Comparison of ENCODE assay signal across 25 cellular contexts in genomic region chr3:52519445-52520140, GRCh38. TPM values are rescaled to one million over a fixed set of nuclear protein-coding genes. Genes with fewer than 3 reads are reported as not detected.
A peak's percentile ranks its signal among the peaks of the same experiment; 100 is the strongest.
DNase-seq lines count a peak whose midpoint lies in the region; ATAC-seq, FAIRE-seq and TF ChIP-seq lines count a peak whose summit lies in the region.
"Had no signal": no experiment of that assay in that cellular context is flagged by ENCODE, and none has a peak within 500 bp of the region (broad histone marks: within the 10 kb centered on the region; RNA-seq: fewer than 3 reads in every experiment).

No MANE protein-coding gene starts in this region.

- BruUV-seq in HepG2 (replicated peaks; lab: Mats Ljungman, UMichigan) = no TSS peak

- no peak overlapping the region for H3K4me2 ChIP-seq in HepG2 (ENCODE audit: low read depth, low read length)

- in situ Hi-C loops in HepG2 (cut with HindIII; ENCODE audit: extremely low pct_ligation_motif_present, low pct_unique_long_range_greater_than_20kb) = no loop called here

- H3K27me3 Mint-ChIP-seq in nephron progenitor cell (ENCODE audit: low read depth, poor library complexity) = peaks cover 11% of the 10 kb centered on the region
- H3K27me3 Mint-ChIP-seq: CD4-positive, CD25-positive, alpha-beta regulatory T cell had no signal

- H3K4me3 Mint-ChIP-seq in nephron progenitor cell = no peak overlapping the region
- H3K4me3 Mint-ChIP-seq: CD4-positive, CD25-positive, alpha-beta regulatory T cell; HFFc6 had no signal

- H3K9ac ChIP-seq in HepG2 (ENCODE audit: insufficient read depth, low read depth, low read length) = no peak overlapping the region

- H4K20me1 ChIP-seq in HepG2 (ENCODE audit: insufficient read depth, low read length) = no peaks in the 10 kb centered on the region

- CTCF ChIA-PET in HepG2 (lab: Yijun Ruan, JAX; ENCODE audit: low intra/inter-chr PET ratio, low total read pairs) = no interaction called here

- H2AFZ ChIP-seq in HepG2 (ENCODE audit: low read length) = no peak overlapping the region

- H3K36me3 Mint-ChIP-seq in nephron progenitor cell (ENCODE audit: low read depth) = peaks cover 8% of the 10 kb centered on the region
- H3K36me3 Mint-ChIP-seq: CD4-positive, CD25-positive, alpha-beta regulatory T cell had no signal

- intact Hi-C loops in HepG2 (cut with micrococcal nuclease; ENCODE audit: unreplicated experiment) = no loop called here
- intact Hi-C loops in right lobe of liver (cut with DNase I) = no loop called here
- intact Hi-C loops in thyroid gland (cut with DNase I) = no loop called here

- H3K4me1 Mint-ChIP-seq in nephron progenitor cell = peaks cover 6% of the 10 kb centered on the region
- H3K4me1 Mint-ChIP-seq: CD4-positive, CD25-positive, alpha-beta regulatory T cell had no signal

- FAIRE-seq in HepG2 (lab: Jason Lieb, UNC) (no peak), bronchial epithelial cell (lab: Jason Lieb, UNC) (peak; percentile 85)
- FAIRE-seq: A204.1, GM12891 had no signal

- TF ChIP-seq CTCF in HepG2 (CRISPR knock-in tag; IDR thresholded peaks at IDR 0.05) = no peak
- no peak for TF ChIP-seq CTCF in right lobe of liver (IDR thresholded peaks at IDR 0.05)
- no peak for TF ChIP-seq CTCF in bronchial epithelial cell (IDR thresholded peaks at IDR 0.05; ENCODE audit: insufficient read depth, low read length, severe bottlenecking)
- TF ChIP-seq CTCF in nephron progenitor cell (IDR thresholded peaks at IDR 0.05) = no peak
- no peak for TF ChIP-seq CTCF in thyroid gland (IDR thresholded peaks at IDR 0.05)

- H3K4me3 ChIP-seq in HepG2 (replicated peaks in 1 of 3; ENCODE audit: insufficient read depth in 1 of 3, low read depth in 2 of 3, low read length in 3 of 3) (no peak overlapping the region), right lobe of liver (no peak overlapping the region), bronchial epithelial cell (ENCODE audit: low read depth, low read length) (no peak overlapping the region), thyroid gland (replicated peaks in 1 of 3) (no peak overlapping the region)
- H3K4me3 ChIP-seq: SJCRH30 had no signal

- H3K79me2 ChIP-seq in HepG2 (ENCODE audit: insufficient read depth, low read length) = no peaks in the 10 kb centered on the region

- H3K9me3 ChIP-seq in HepG2 (ENCODE audit: low read length) = no peaks in the 10 kb centered on the region
- no peaks in the 10 kb centered on the region for H3K9me3 ChIP-seq in right lobe of liver
- H3K9me3 ChIP-seq in thyroid gland = no peaks in the 10 kb centered on the region
- H3K9me3 ChIP-seq: BE2C, SJCRH30 had no signal

- H3K27me3 ChIP-seq in HepG2 (ENCODE audit: control insufficient read depth in 1 of 2, insufficient read depth in 2 of 2, low read length in 2 of 2) (peaks cover 13 to 37% of the 10 kb centered on the region in 2 experiments), right lobe of liver (no peaks in the 10 kb centered on the region), bronchial epithelial cell (ENCODE audit: control insufficient read depth, insufficient read depth, low read length) (peaks cover 3% of the 10 kb centered on the region), thyroid gland (no peaks in the 10 kb centered on the region)
- H3K27me3 ChIP-seq: BE2C had no signal

- H3K27ac Mint-ChIP-seq in nephron progenitor cell = peak overlapping the region; percentile 57
- H3K27ac Mint-ChIP-seq: CD4-positive, CD25-positive, alpha-beta regulatory T cell; HFFc6 had no signal

- POLR2A ChIA-PET in HepG2 (lab: Yijun Ruan, JAX) = interaction anchor here (1.4 kb wide), 1 partner anchor 13 kb away, joined by 5 read pairs; no protein-coding TSS in a partner anchor

- no peak overlapping the region for H3K27ac ChIP-seq in HepG2 (ENCODE audit: extremely low read length, insufficient read depth, low read length)
- no peak overlapping the region for H3K27ac ChIP-seq in right lobe of liver
- no peak overlapping the region for H3K27ac ChIP-seq in thyroid gland
- H3K27ac ChIP-seq: HL-60, SJCRH30 had no signal

- WGBS in HepG2 (ENCODE audit: low lambda C conversion rate) = 19% methylated on average over 7 of the region's 22 CpGs
- 93% methylated on average over 13 of the region's 22 CpGs for WGBS in right lobe of liver (ENCODE audit: insufficient coverage, low coverage, low lambda C conversion rate, missing lambda C conversion rate)
- WGBS in thyroid gland, 2 donors = 88 to 96% methylated on average over 19 of the region's 22 CpGs

- ATAC-seq in HepG2 (no peak), right lobe of liver (no peak)

- H3K9me3 Mint-ChIP-seq in nephron progenitor cell = no peaks in the 10 kb centered on the region
- H3K9me3 Mint-ChIP-seq: HFFc6 had no signal

- no peak for TF ChIP-seq POLR2A in HepG2 (IDR thresholded peaks at IDR 0.05; ENCODE audit: insufficient read depth in 1 of 2, low read depth in 2 of 2, low read length in 2 of 2)
- TF ChIP-seq POLR2A in right lobe of liver (IDR thresholded peaks at IDR 0.05) = no peak
- no peak for TF ChIP-seq POLR2A in thyroid gland (IDR thresholded peaks at IDR 0.05)

- no peak for TF ChIP-seq EP300 in HepG2 (IDR thresholded peaks at IDR 0.05; ENCODE audit: low read depth in 2 of 2, low read length in 2 of 2)
- no peak for TF ChIP-seq EP300 in HepG2 (CRISPR knock-in tag; IDR thresholded peaks at IDR 0.05; ENCODE audit: borderline replicate concordance)

- DNase-seq in HepG2 (ENCODE audit: low spot score) (no peak), right lobe of liver (no peak), bronchial epithelial cell (ENCODE audit: low read depth) (no peak), nephron progenitor cell (no peak), thyroid gland (no peak), NCI-H128 (lab: John Stamatoyannopoulos, UW; ENCODE audit: unreplicated experiment) (no peak), midbrain (lab: John Stamatoyannopoulos, UW) (no peak)
- DNase-seq: CD4-positive, CD25-positive, alpha-beta regulatory T cell; COR-L47; HFFc6; KBM-7; MV-4-11; NCI-H1417 treated with DMSO at 0.1 percent for 48 hours; NCI-H187 treated with DMSO at 0.1 percent for 48 hours; NCI-H226; NCI-H524; NCI-H82; RPMI8226; SJCRH30 had no signal

- H3K4me1 ChIP-seq in HepG2 (ENCODE audit: insufficient read depth, low read length) (peaks cover 24% of the 10 kb centered on the region), right lobe of liver (no peaks in the 10 kb centered on the region), thyroid gland (peaks cover under 1 to 12% of the 10 kb centered on the region in 2 donors)
- H3K4me1 ChIP-seq: SJCRH30 had no signal

- no peak for TF ChIP-seq RAD21 in HepG2 (CRISPR knock-in tag; IDR thresholded peaks at IDR 0.05)

- H3K36me3 ChIP-seq in HepG2 (replicated peaks in 1 of 2; ENCODE audit: control insufficient read depth in 1 of 2, insufficient read depth in 2 of 2, low read length in 2 of 2) = peaks cover 4 to 9% of the 10 kb centered on the region in 2 experiments; a peak in 3 of 5 replicates
- H3K36me3 ChIP-seq in right lobe of liver = no peaks in the 10 kb centered on the region
- H3K36me3 ChIP-seq in bronchial epithelial cell (ENCODE audit: control insufficient read depth, insufficient read depth, low read length) = peaks cover 5% of the 10 kb centered on the region
- peaks cover 4 to 7% of the 10 kb centered on the region in 2 donors for H3K36me3 ChIP-seq in thyroid gland

RNA-seq across cellular contexts. Expression of gene NT5DC2, which starts 14.1 kb away (rescaled TPM):
- total RNA-seq in HepG2 (2016; rRNA removed; fragmentation: Illumina TruSeq; extraction: Trizol) (105 and 131 TPM in 2 replicates), right lobe of liver (10 to 100 TPM in 1 of 6 experiments, 1 to 10 TPM in 5; 1.1 to 12.5 (median 3.9) TPM), bronchial epithelial cell (29.7 and 35.5 TPM in 2 replicates), thyroid gland (10 to 100 TPM; 40.5 to 55.1 (median 45.0) TPM)
- 335 and 351 TPM in 2 replicates for total RNA-seq in HepG2 (2016; cell fraction: cytosol; rRNA removed; fragmentation: Illumina TruSeq; extraction: Trizol; ENCODE audit: low read depth)
- 92.9 and 127 TPM in 2 replicates for total RNA-seq in HepG2 (2016; cell fraction: insoluble cytoplasmic fraction; rRNA removed; fragmentation: Illumina TruSeq; extraction: Trizol)
- total RNA-seq in HepG2 (2016; cell fraction: membrane; rRNA removed; fragmentation: Illumina TruSeq; extraction: Trizol) = 398 and 413 TPM in 2 replicates
- 102 and 116 TPM in 2 replicates for total RNA-seq in HepG2 (2016; cell fraction: nucleus; rRNA removed; fragmentation: Illumina TruSeq; extraction: Trizol)
- 217 and 240 TPM in 2 replicates for polyA plus RNA-seq in HepG2 (2011; rRNA removed)
- polyA plus RNA-seq in HepG2 (2011; cell fraction: cytosol; rRNA removed) = 148 and 220 TPM in 2 replicates
- polyA plus RNA-seq in HepG2 (2011; cell fraction: nucleus; rRNA removed) = 493 and 549 TPM in 2 replicates
- 109 and 144 TPM in 2 replicates for polyA plus RNA-seq in HepG2 (2012)
- polyA plus RNA-seq in HepG2 (2016; cell fraction: cytosol; fragmentation: Illumina TruSeq; extraction: Trizol; ENCODE audit: low read depth) = 760 and 829 TPM in 2 replicates
- polyA plus RNA-seq in HepG2 (2016; cell fraction: insoluble cytoplasmic fraction; fragmentation: Illumina TruSeq; extraction: Trizol; ENCODE audit: low read depth) = 161 and 192 TPM in 2 replicates
- 646 and 710 TPM in 2 replicates for polyA plus RNA-seq in HepG2 (2016; cell fraction: membrane; fragmentation: Illumina TruSeq; extraction: Trizol; ENCODE audit: low read depth)
- polyA plus RNA-seq in HepG2 (2016; cell fraction: nucleus; fragmentation: Illumina TruSeq; extraction: Trizol; ENCODE audit: insufficient read depth, low read depth) = 319 and 344 TPM in 2 replicates
- 166 and 240 TPM in 2 replicates for polyA minus RNA-seq in HepG2 (2011; rRNA and poly(A)+ RNA removed; ENCODE audit: low replicate concordance)
- 60.3 and 89.1 TPM in 2 replicates for polyA minus RNA-seq in HepG2 (2011; cell fraction: cytosol; rRNA and poly(A)+ RNA removed)
- 74.0 and 75.3 TPM in 2 replicates for polyA minus RNA-seq in HepG2 (2011; cell fraction: nucleus; rRNA and poly(A)+ RNA removed)

RNA-seq across cellular contexts. Expression of gene UQCC5, which starts 16.8 kb away (rescaled TPM):
- total RNA-seq in HepG2 (2016; rRNA removed; fragmentation: Illumina TruSeq; extraction: Trizol) = 29.5 and 33.7 TPM in 2 replicates
- 45.8 and 54.6 TPM in 2 replicates for total RNA-seq in HepG2 (2016; cell fraction: cytosol; rRNA removed; fragmentation: Illumina TruSeq; extraction: Trizol; ENCODE audit: low read depth)
- 26.7 and 30.2 TPM in 2 replicates for total RNA-seq in HepG2 (2016; cell fraction: insoluble cytoplasmic fraction; rRNA removed; fragmentation: Illumina TruSeq; extraction: Trizol)
- 28.0 and 35.7 TPM in 2 replicates for total RNA-seq in HepG2 (2016; cell fraction: membrane; rRNA removed; fragmentation: Illumina TruSeq; extraction: Trizol)
- total RNA-seq in HepG2 (2016; cell fraction: nucleus; rRNA removed; fragmentation: Illumina TruSeq; extraction: Trizol) = 13.6 and 19.8 TPM in 2 replicates
- polyA plus RNA-seq in HepG2 (2011; rRNA removed) = 15.4 and 15.7 TPM in 2 replicates
- polyA plus RNA-seq in HepG2 (2011; cell fraction: cytosol; rRNA removed) = 16.5 and 17.9 TPM in 2 replicates
- polyA plus RNA-seq in HepG2 (2011; cell fraction: nucleus; rRNA removed) = 23.9 and 45.2 TPM in 2 replicates
- polyA plus RNA-seq in HepG2 (2012) = 7.0 and 36.2 TPM in 2 replicates
- 58.7 and 84.5 TPM in 2 replicates for polyA plus RNA-seq in HepG2 (2016; cell fraction: cytosol; fragmentation: Illumina TruSeq; extraction: Trizol; ENCODE audit: low read depth)
- 49.0 and 49.7 TPM in 2 replicates for polyA plus RNA-seq in HepG2 (2016; cell fraction: insoluble cytoplasmic fraction; fragmentation: Illumina TruSeq; extraction: Trizol; ENCODE audit: low read depth)
- 35.2 and 53.6 TPM in 2 replicates for polyA plus RNA-seq in HepG2 (2016; cell fraction: membrane; fragmentation: Illumina TruSeq; extraction: Trizol; ENCODE audit: low read depth)
- polyA plus RNA-seq in HepG2 (2016; cell fraction: nucleus; fragmentation: Illumina TruSeq; extraction: Trizol; ENCODE audit: insufficient read depth, low read depth) = 38.0 and 44.8 TPM in 2 replicates
- 9.6 and 17.6 TPM in 2 replicates for polyA minus RNA-seq in HepG2 (2011; rRNA and poly(A)+ RNA removed; ENCODE audit: low replicate concordance)
- polyA minus RNA-seq in HepG2 (2011; cell fraction: cytosol; rRNA and poly(A)+ RNA removed) = 5.4 and 10.7 TPM in 2 replicates
- 13.0 and 14.4 TPM in 2 replicates for polyA minus RNA-seq in HepG2 (2011; cell fraction: nucleus; rRNA and poly(A)+ RNA removed)
- total RNA-seq in right lobe of liver = 1 to 10 TPM in 5 of 6 experiments, under 1 TPM in 1; 0.81 to 8.3 (median 4.3) TPM
- total RNA-seq in bronchial epithelial cell = 0.79 and 5.6 TPM in 2 replicates
- total RNA-seq in thyroid gland = 10 to 100 TPM in 2 of 4 donors, 1 to 10 TPM in 2; 4.8 to 34.3 (median 9.4) TPM

RNA-seq across cellular contexts. Expression of gene STAB1, which starts 24.5 kb away (rescaled TPM):
- 0.09 and 0.28 TPM in 2 replicates for total RNA-seq in HepG2 (2016; rRNA removed; fragmentation: Illumina TruSeq; extraction: Trizol)
- total RNA-seq in HepG2 (2016; cell fraction: cytosol; rRNA removed; fragmentation: Illumina TruSeq; extraction: Trizol; ENCODE audit: low read depth) = not detected in 2 replicates
- 0.11 and 0.18 TPM in 2 replicates for total RNA-seq in HepG2 (2016; cell fraction: insoluble cytoplasmic fraction; rRNA removed; fragmentation: Illumina TruSeq; extraction: Trizol)
- 0.31 TPM in 1 of 2 replicates, not detected in the other for total RNA-seq in HepG2 (2016; cell fraction: membrane; rRNA removed; fragmentation: Illumina TruSeq; extraction: Trizol)
- 0.13 and 0.16 TPM in 2 replicates for total RNA-seq in HepG2 (2016; cell fraction: nucleus; rRNA removed; fragmentation: Illumina TruSeq; extraction: Trizol)
- polyA plus RNA-seq in HepG2 (2011; rRNA removed) = 0.34 and 0.59 TPM in 2 replicates
- 0.13 and 0.16 TPM in 2 replicates for polyA plus RNA-seq in HepG2 (2011; cell fraction: cytosol; rRNA removed)
- polyA plus RNA-seq in HepG2 (2011; cell fraction: nucleus; rRNA removed) = 4.1 and 4.3 TPM in 2 replicates
- polyA plus RNA-seq in HepG2 (2012) = 0.23 and 0.24 TPM in 2 replicates
- polyA plus RNA-seq in HepG2 (2016; cell fraction: cytosol; fragmentation: Illumina TruSeq; extraction: Trizol; ENCODE audit: low read depth) = 0.02 and 0.14 TPM in 2 replicates
- 0.10 TPM in 1 of 2 replicates, not detected in the other for polyA plus RNA-seq in HepG2 (2016; cell fraction: insoluble cytoplasmic fraction; fragmentation: Illumina TruSeq; extraction: Trizol; ENCODE audit: low read depth)
- polyA plus RNA-seq in HepG2 (2016; cell fraction: membrane; fragmentation: Illumina TruSeq; extraction: Trizol; ENCODE audit: low read depth) = not detected in 2 replicates
- polyA plus RNA-seq in HepG2 (2016; cell fraction: nucleus; fragmentation: Illumina TruSeq; extraction: Trizol; ENCODE audit: insufficient read depth, low read depth) = 0.30 TPM in 1 of 2 replicates, not detected in the other
- 0.26 and 1.0 TPM in 2 replicates for polyA minus RNA-seq in HepG2 (2011; rRNA and poly(A)+ RNA removed; ENCODE audit: low replicate concordance)
- polyA minus RNA-seq in HepG2 (2011; cell fraction: cytosol; rRNA and poly(A)+ RNA removed) = 0.30 TPM in 1 of 2 replicates, not detected in the other
- polyA minus RNA-seq in HepG2 (2011; cell fraction: nucleus; rRNA and poly(A)+ RNA removed) = 0.50 and 0.90 TPM in 2 replicates
- total RNA-seq in right lobe of liver = 100 to 1,000 TPM in 3 of 6 experiments, 10 to 100 TPM in 3; 60.7 to 268 (median 92.5) TPM
- total RNA-seq in bronchial epithelial cell = under 0.01 and 0.13 TPM in 2 replicates
- 100 to 1,000 TPM in 1 of 4 donors, 10 to 100 TPM in 3; 31.8 to 100 (median 67.4) TPM for total RNA-seq in thyroid gland
- total RNA-seq: H4, HFFc6, HT1080, SJCRH30 had no signal
- polyA plus RNA-seq: CD4-positive, CD25-positive, alpha-beta regulatory T cell had no signal

Comparison
In these comparisons a context has a peak if more than half of its experiments do, and no peak if none do; other contexts are left out.
1. RNA of gene STAB1, which starts 24.5 kb away (total RNA-seq): 60.7 to 268 TPM in right lobe of liver and 31.8 to 100 TPM in thyroid gland; 0.09 to 0.31 TPM in HepG2 and under 0.01 to 0.13 TPM in bronchial epithelial cell; every median in the first group is over 10 times any median in the second.